Comparison of ENCODE assay signal across 15 cellular contexts in genomic region chr21:42568834-42569731, GRCh38. TPM values are rescaled to one million over a fixed set of nuclear protein-coding genes. Genes with fewer than 3 reads are reported as not detected.
DNase-seq lines count a peak whose midpoint lies in the region; ATAC-seq and TF ChIP-seq lines count a peak whose summit lies in the region.
"Had no signal": no experiment of that assay in that cellular context is flagged by ENCODE, and none has a peak within 500 bp of the region (broad histone marks: within the 10 kb centered on the region; RNA-seq: fewer than 3 reads in every experiment).

No MANE protein-coding gene starts in this region.

- DNase-seq in activated CD4-positive, alpha-beta T cell treated with anti-CD3 and anti-CD28 coated beads for 48 hours: peak; percentile 1
- no peak for DNase-seq in activated CD4-positive, alpha-beta T cell treated with anti-CD3 and anti-CD28 coated beads, Interleukin-2, amount 50 U/mL, for 48 hours
- peak; percentile 55 for DNase-seq in NCI-H1092 treated with DMSO at 0.1 percent for 48 hours (lab: John Stamatoyannopoulos, UW)
- peak; percentile 46 for DNase-seq in sigmoid colon
- no peak for DNase-seq in NCI-H2227 treated with DMSO at 0.1 percent for 48 hours (lab: John Stamatoyannopoulos, UW)
- DNase-seq in hippocampal formation (lab: John Stamatoyannopoulos, UW): no peak
- DNase-seq: activated naive CD4-positive, alpha-beta T cell treated with Interleukin-2 at 50 U/mL for 16 hours; caudate nucleus; DMS53; OCI-M1 had no signal

- TF ChIP-seq EP300 in sigmoid colon (IDR thresholded peaks at IDR 0.05): no peak

- H3K27me3 Mint-ChIP-seq in stimulated activated memory B cell treated with anti-CD40 and anti-IgM and Interleukin-4, amounts not matched to agents 10 μg/mL and 1 μg/mL and 100 μg/mL, for 72 hours: no peaks in the 10 kb centered on the region
- H3K27me3 Mint-ChIP-seq: type B pancreatic cell had no signal

- no peaks in the 10 kb centered on the region for H3K9me3 ChIP-seq in sigmoid colon
- H3K9me3 ChIP-seq: prostate gland had no signal

- H3K36me3 Mint-ChIP-seq in stimulated activated memory B cell treated with anti-CD40 and anti-IgM and Interleukin-4, amounts not matched to agents 10 μg/mL and 1 μg/mL and 100 μg/mL, for 72 hours: peaks cover 75% of the 10 kb centered on the region

- WGBS in sigmoid colon, 2 donors: 85% methylated on average over 35 of the region's 35 CpGs

- no peak overlapping the region for H3K4me3 ChIP-seq in sigmoid colon
- H3K4me3 ChIP-seq: prostate gland had no signal

- H3K27ac Mint-ChIP-seq in stimulated activated memory B cell treated with anti-CD40 and anti-IgM and Interleukin-4, amounts not matched to agents 10 μg/mL and 1 μg/mL and 100 μg/mL, for 72 hours: no peak overlapping the region
- H3K27ac Mint-ChIP-seq: T-helper 1 cell treated with Interleukin-12 subunit alpha and Interleukin-12 subunit beta and Interleukin-4 antibody, amounts not matched to agents 30 μg/mL and 1 μg/mL, for 36 hours; type B pancreatic cell had no signal

- no peak for TF ChIP-seq POLR2A in sigmoid colon (IDR thresholded peaks at IDR 0.05)

- H3K4me1 ChIP-seq in sigmoid colon: no peaks in the 10 kb centered on the region
- H3K4me1 ChIP-seq: prostate gland had no signal

- H3K36me3 ChIP-seq in sigmoid colon: peaks cover 0 to 15% (median 0%) of the 10 kb centered on the region in 4 donors

- H3K9me3 Mint-ChIP-seq in stimulated activated memory B cell treated with anti-CD40 and anti-IgM and Interleukin-4, amounts not matched to agents 10 μg/mL and 1 μg/mL and 100 μg/mL, for 72 hours: no peaks in the 10 kb centered on the region
- H3K9me3 Mint-ChIP-seq: T-helper 1 cell treated with Interleukin-12 subunit alpha and Interleukin-12 subunit beta and Interleukin-4 antibody, amounts not matched to agents 30 μg/mL and 1 μg/mL, for 36 hours; type B pancreatic cell had no signal

- TF ChIP-seq CTCF in VCaP (conservative IDR thresholded peaks at IDR 0.05) (no peak), sigmoid colon (IDR thresholded peaks at IDR 0.05) (no peak)

- H3K27me3 ChIP-seq in sigmoid colon: no peaks in the 10 kb centered on the region

- no peak for ATAC-seq in stimulated activated memory B cell treated with anti-CD40 and anti-IgM and Interleukin-4, amounts not matched to agents 10 μg/mL and 1 μg/mL and 100 μg/mL, for 72 hours

- H3K27ac ChIP-seq in VCaP: peak overlapping the region; percentile 26
- no peak overlapping the region for H3K27ac ChIP-seq in sigmoid colon
- H3K27ac ChIP-seq: prostate gland had no signal

- H3K4me1 Mint-ChIP-seq in stimulated activated memory B cell treated with anti-CD40 and anti-IgM and Interleukin-4, amounts not matched to agents 10 μg/mL and 1 μg/mL and 100 μg/mL, for 72 hours: no peaks in the 10 kb centered on the region

- no peak overlapping the region for H3K4me3 Mint-ChIP-seq in stimulated activated memory B cell treated with anti-CD40 and anti-IgM and Interleukin-4, amounts not matched to agents 10 μg/mL and 1 μg/mL and 100 μg/mL, for 72 hours
- H3K4me3 Mint-ChIP-seq: T-helper 1 cell treated with Interleukin-12 subunit alpha and Interleukin-12 subunit beta and Interleukin-4 antibody, amounts not matched to agents 30 μg/mL and 1 μg/mL, for 36 hours; type B pancreatic cell had no signal

- intact Hi-C loops in sigmoid colon (cut with DNase I): loop anchor here (10.0 kb wide), 1 partner anchor 46 kb away; no protein-coding TSS in a partner anchor

RNA-seq across cellular contexts. Expression of gene SLC37A1, which starts 55.4 kb away (rescaled TPM):
- total RNA-seq in sigmoid colon: 1 to 10 TPM; 2.3 to 7.8 (median 5.0) TPM
- polyA plus RNA-seq in sigmoid colon: 10 to 100 TPM; 21.0 to 98.5 (median 31.2) TPM

Comparison
In these comparisons a context has a peak if more than half of its experiments do, and no peak if none do; other contexts are left out.
1. DNase-seq: peak in activated CD4-positive, alpha-beta T cell treated with anti-CD3 and anti-CD28 coated beads for 48 hours (single experiment), NCI-H1092 treated with DMSO at 0.1 percent for 48 hours (single experiment) and sigmoid colon (single experiment); none in activated CD4-positive, alpha-beta T cell treated with anti-CD3 and anti-CD28 coated beads, Interleukin-2, amount 50 U/mL, for 48 hours (0 of 2), NCI-H2227 treated with DMSO at 0.1 percent for 48 hours (single experiment) and hippocampal formation (0 of 2).